In genomic region chr2:1754461-1755170, GRCh38 we compare ENCODE assay signal across 1 cellular context.
TF ChIP-seq lines count a peak whose summit lies in the region.

No MANE protein-coding gene starts in this region.

TF ChIP-seq in HEK293, 187 proteins besides CTCF, POLR2A, EP300 and RAD21 (continued from another document):
- TF ChIP-seq REST (tag by site-specific recombination; IDR thresholded peaks at IDR 0.05): peak; percentile 62; the same call in 1 of the 2 replicates
- no peak for TF ChIP-seq ZNF2 (tag by site-specific recombination; IDR thresholded peaks at IDR 0.05)
- peak; percentile 95; the same call in 1 of the 2 replicates for TF ChIP-seq TRIM28 (IDR thresholded peaks at IDR 0.05; ENCODE audit: borderline replicate concordance, low read length)
- TF ChIP-seq REPIN1 (tag by site-specific recombination; IDR thresholded peaks at IDR 0.05; ENCODE audit: low read depth): no peak
- TF ChIP-seq ZNF354C (tag by site-specific recombination; IDR thresholded peaks at IDR 0.05; ENCODE audit: borderline replicate concordance, low read depth): no peak
- no peak for TF ChIP-seq ZFP3 (tag by site-specific recombination; IDR thresholded peaks at IDR 0.05; ENCODE audit: low read depth)
- TF ChIP-seq ZNF747 (tag by site-specific recombination; IDR thresholded peaks at IDR 0.05): no peak
TF ChIP-seq in HEK293: peak in this region for 2.
